Comparison of ENCODE assay signal across 8 cellular contexts in the genomic region with DNA sequence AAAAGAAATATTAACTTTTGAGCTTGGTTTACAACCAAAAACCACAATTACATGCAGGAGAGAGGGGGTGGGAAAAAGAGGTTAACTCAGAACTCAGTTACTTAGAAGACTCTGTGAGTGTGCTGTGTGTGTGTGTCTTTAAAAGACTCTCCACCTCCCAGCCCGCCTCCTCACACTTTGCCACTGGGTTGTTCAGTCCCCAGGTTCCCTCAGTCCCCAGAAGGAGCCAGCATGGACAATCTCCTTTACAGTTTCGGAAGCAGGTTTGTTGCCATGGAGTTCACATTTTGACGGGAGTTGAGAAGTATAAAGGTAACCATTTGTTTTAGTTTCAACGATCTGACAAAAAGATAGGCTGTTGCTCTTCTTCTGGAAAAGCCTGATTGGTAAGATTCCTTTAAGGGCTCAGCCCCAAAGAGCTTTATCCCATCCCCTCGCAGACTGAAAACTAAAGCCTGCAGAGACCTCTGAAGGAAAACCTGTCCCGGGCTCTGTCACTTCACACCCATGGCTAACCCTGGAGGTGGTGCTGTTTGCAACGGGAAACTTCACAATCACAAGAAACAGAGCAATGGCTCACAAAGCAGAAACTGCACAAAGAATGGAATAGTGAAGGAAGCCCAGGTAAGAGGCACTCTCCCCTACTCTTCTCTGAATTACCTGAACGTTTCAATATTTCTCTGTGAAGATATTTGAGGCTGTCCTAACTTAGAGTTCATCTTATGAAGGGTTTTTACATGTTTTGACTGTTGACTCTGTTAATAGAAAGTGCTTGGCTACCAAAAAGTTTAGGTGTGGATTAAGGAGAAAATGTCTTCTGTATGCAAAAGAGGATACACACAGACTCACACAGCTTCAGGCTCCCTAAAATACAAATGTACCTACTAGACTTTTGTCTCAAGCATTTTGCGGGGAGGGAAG. TPM values are rescaled to one million over a fixed set of nuclear protein-coding genes. Genes with fewer than 3 reads are reported as not detected.
A peak's percentile ranks its signal among the peaks of the same experiment; 100 is the strongest.
DNase-seq lines count a peak whose midpoint lies in the region; ATAC-seq and TF ChIP-seq lines count a peak whose summit lies in the region.

A gene (plus strand): TSS at position 212 of the 921 bp plus-strand sequence. CDS start 296 bp downstream, at position 508.

- H3K9me3 ChIP-seq in liver (ENCODE audit: control insufficient read depth in 4 of 4, low read length in 3 of 4), result no peaks in the 10 kb centered on the region
- H3K9me3 ChIP-seq in testis, result no peaks in the 10 kb centered on the region

- H3K9ac ChIP-seq in liver (ENCODE audit: low read depth in 1 of 2, low read length in 2 of 2), result peak within 1 kb of the TSS; percentile 63 to 80

- peak; percentile 35 for ATAC-seq in GM21529 (IDR thresholded peaks at IDR 0.05; ENCODE audit: unreplicated experiment)

- H3K36me3 ChIP-seq in liver (ENCODE audit: control insufficient read depth in 4 of 4, insufficient read depth in 3 of 4, low read depth in 1 of 4, low read length in 3 of 4) (peaks cover 0 to 7% (median 0%) of the 10 kb centered on the region in 4 donors), testis (ENCODE audit: low read depth, missing control alignments) (no peaks in the 10 kb centered on the region)

- TF ChIP-seq POLR2A in testis (IDR thresholded peaks at IDR 0.05), result no peak

- intact Hi-C loops in testis (cut with DNase I; ENCODE audit: low total_unique reads), result no loop called here

- DNase-seq in GM03348 (ENCODE audit: low spot score) (peak; percentile 15), HuH-7 (ENCODE audit: low spot score) (peak; percentile 32), cardiac fibroblast (ENCODE audit: low read depth in 2 of 2) (peak; percentile 33 to 68), testis (peak; percentile 78), NCI-H2171 treated with DMSO at 0.1 percent for 48 hours (lab: John Stamatoyannopoulos, UW) (no peak)
- DNase-seq in stimulated activated CD4-positive, alpha-beta T cell treated with anti-CD3 and anti-CD28 coated beads, Interleukin-4, amount 100 ng/mL, for 24 hours, result no peak

- TF ChIP-seq CTCF in cardiac fibroblast (IDR thresholded peaks at IDR 0.05; ENCODE audit: low read depth, low read length) (peak; percentile 4), liver (IDR thresholded peaks at IDR 0.05; ENCODE audit: low read depth, low read length, missing input control) (no peak), testis (IDR thresholded peaks at IDR 0.05) (peak in 1 of 3 experiments; percentile 9)

- 3% methylated on average over 9 of the region's 9 CpGs for WGBS in liver
- WGBS in testis, 2 donors, result 14 to 19% methylated on average over 9 of the region's 9 CpGs

- H3K27ac ChIP-seq in liver (ENCODE audit: low read depth in 1 of 2, low read length in 2 of 2), result peak within 1 kb of the TSS; percentile 77 to 80
- H3K27ac ChIP-seq in testis, result peak within 1 kb of the TSS; percentile 60 to 76

- peak within 1 kb of the TSS; percentile 51 to 53 for H3K4me3 ChIP-seq in cardiac fibroblast (replicated peaks in 1 of 2; ENCODE audit: low read depth in 2 of 2, low read length in 2 of 2)
- H3K4me3 ChIP-seq in liver (ENCODE audit: low read depth in 1 of 3, low read length in 3 of 3), result peak within 1 kb of the TSS; percentile 54 to 80 (median 71)
- peak within 1 kb of the TSS; percentile 50 to 51 for H3K4me3 ChIP-seq in testis

- H3K4me1 ChIP-seq in liver (ENCODE audit: control insufficient read depth in 4 of 4, insufficient read depth in 4 of 4, low read length in 3 of 4) (peaks cover 7 to 37% (median 17%) of the 10 kb centered on the region in 4 donors), testis (peaks cover 6% of the 10 kb centered on the region)

- no peak for TF ChIP-seq RAD21 in liver (IDR thresholded peaks at IDR 0.05)

- H3K27me3 ChIP-seq in liver (ENCODE audit: control insufficient read depth in 4 of 4, insufficient read depth in 4 of 4, low read length in 3 of 4) (no peaks in the 10 kb centered on the region), testis (no peaks in the 10 kb centered on the region)

TF ChIP-seq in liver, 16 proteins besides CTCF, POLR2A, EP300 and RAD21:
- TF ChIP-seq SP1 (IDR thresholded peaks at IDR 0.05) (no peak), TAF1 (conservative IDR thresholded peaks at IDR 0.05) (peak; percentile 15), FOXA2 (IDR thresholded peaks at IDR 0.05) (no peak), GABPA (IDR thresholded peaks at IDR 0.05 in 1 of 2, conservative IDR thresholded peaks at IDR 0.05 in 1 of 2) (no peak), HNF4G (IDR thresholded peaks at IDR 0.05) (no peak), FOXA1 (IDR thresholded peaks at IDR 0.05) (no peak), YY1 (IDR thresholded peaks at IDR 0.05) (peak; percentile 68), HNF4A (conservative IDR thresholded peaks at IDR 0.05) (peak; percentile 31 to 47), EGR1 (IDR thresholded peaks at IDR 0.05; ENCODE audit: low read depth in 2 of 2) (peak in 1 of 2 donors; percentile 50), RXRA (IDR thresholded peaks at IDR 0.05) (peak in 1 of 2 donors; percentile 12), JUND (IDR thresholded peaks at IDR 0.05) (peak in 1 of 2 donors; percentile 14), NR2F2 (IDR thresholded peaks at IDR 0.05) (no peak)
- TF ChIP-seq, protein P1, sequence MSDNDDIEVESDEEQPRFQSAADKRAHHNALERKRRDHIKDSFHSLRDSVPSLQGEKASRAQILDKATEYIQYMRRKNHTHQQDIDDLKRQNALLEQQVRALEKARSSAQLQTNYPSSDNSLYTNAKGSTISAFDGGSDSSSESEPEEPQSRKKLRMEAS (IDR thresholded peaks at IDR 0.05), result peak; percentile 78
- TF ChIP-seq, protein P2, sequence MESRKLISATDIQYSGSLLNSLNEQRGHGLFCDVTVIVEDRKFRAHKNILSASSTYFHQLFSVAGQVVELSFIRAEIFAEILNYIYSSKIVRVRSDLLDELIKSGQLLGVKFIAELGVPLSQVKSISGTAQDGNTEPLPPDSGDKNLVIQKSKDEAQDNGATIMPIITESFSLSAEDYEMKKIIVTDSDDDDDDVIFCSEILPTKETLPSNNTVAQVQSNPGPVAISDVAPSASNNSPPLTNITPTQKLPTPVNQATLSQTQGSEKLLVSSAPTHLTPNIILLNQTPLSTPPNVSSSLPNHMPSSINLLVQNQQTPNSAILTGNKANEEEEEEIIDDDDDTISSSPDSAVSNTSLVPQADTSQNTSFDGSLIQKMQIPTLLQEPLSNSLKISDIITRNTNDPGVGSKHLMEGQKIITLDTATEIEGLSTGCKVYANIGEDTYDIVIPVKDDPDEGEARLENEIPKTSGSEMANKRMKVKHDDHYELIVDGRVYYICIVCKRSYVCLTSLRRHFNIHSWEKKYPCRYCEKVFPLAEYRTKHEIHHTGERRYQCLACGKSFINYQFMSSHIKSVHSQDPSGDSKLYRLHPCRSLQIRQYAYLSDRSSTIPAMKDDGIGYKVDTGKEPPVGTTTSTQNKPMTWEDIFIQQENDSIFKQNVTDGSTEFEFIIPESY (IDR thresholded peaks at IDR 0.05), result no peak
- TF ChIP-seq, protein P3, sequence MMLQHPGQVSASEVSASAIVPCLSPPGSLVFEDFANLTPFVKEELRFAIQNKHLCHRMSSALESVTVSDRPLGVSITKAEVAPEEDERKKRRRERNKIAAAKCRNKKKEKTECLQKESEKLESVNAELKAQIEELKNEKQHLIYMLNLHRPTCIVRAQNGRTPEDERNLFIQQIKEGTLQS (IDR thresholded peaks at IDR 0.05), result no peak
- TF ChIP-seq, protein P4, sequence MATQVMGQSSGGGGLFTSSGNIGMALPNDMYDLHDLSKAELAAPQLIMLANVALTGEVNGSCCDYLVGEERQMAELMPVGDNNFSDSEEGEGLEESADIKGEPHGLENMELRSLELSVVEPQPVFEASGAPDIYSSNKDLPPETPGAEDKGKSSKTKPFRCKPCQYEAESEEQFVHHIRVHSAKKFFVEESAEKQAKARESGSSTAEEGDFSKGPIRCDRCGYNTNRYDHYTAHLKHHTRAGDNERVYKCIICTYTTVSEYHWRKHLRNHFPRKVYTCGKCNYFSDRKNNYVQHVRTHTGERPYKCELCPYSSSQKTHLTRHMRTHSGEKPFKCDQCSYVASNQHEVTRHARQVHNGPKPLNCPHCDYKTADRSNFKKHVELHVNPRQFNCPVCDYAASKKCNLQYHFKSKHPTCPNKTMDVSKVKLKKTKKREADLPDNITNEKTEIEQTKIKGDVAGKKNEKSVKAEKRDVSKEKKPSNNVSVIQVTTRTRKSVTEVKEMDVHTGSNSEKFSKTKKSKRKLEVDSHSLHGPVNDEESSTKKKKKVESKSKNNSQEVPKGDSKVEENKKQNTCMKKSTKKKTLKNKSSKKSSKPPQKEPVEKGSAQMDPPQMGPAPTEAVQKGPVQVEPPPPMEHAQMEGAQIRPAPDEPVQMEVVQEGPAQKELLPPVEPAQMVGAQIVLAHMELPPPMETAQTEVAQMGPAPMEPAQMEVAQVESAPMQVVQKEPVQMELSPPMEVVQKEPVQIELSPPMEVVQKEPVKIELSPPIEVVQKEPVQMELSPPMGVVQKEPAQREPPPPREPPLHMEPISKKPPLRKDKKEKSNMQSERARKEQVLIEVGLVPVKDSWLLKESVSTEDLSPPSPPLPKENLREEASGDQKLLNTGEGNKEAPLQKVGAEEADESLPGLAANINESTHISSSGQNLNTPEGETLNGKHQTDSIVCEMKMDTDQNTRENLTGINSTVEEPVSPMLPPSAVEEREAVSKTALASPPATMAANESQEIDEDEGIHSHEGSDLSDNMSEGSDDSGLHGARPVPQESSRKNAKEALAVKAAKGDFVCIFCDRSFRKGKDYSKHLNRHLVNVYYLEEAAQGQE (IDR thresholded peaks at IDR 0.05), result peak; percentile 43

RNA-seq across cellular contexts. Expression of the gene that starts here (rescaled TPM):
- total RNA-seq in liver, result 10 to 100 TPM; 30.4 to 40.9 TPM
- 10 to 100 TPM in 1 of 2 donors, 1 to 10 TPM in 1; 4.2 to 10.5 TPM for polyA plus RNA-seq in liver
- total RNA-seq in testis, result 10 to 100 TPM in 1 of 2 donors, 1 to 10 TPM in 1; 9.8 to 22.6 TPM
- 11.3 TPM for polyA plus RNA-seq in testis (ENCODE audit: insufficient read depth, low read depth, low replicate concordance)

Comparison
In these comparisons a context has a peak if more than half of its experiments do, and no peak if none do; other contexts are left out.
1. DNase-seq: peak in GM03348 (single experiment), HuH-7 (single experiment), cardiac fibroblast (2 of 2) and testis (single experiment); none in NCI-H2171 treated with DMSO at 0.1 percent for 48 hours (single experiment) and stimulated activated CD4-positive, alpha-beta T cell treated with anti-CD3 and anti-CD28 coated beads, Interleukin-4, amount 100 ng/mL, for 24 hours (single experiment).
2. Peak in every context shown above with its lines, with median percentiles within 50 percentile points of each other: H3K4me3 ChIP-seq.